Comparison of ENCODE assay signal across 18 cellular contexts in the genomic region with DNA sequence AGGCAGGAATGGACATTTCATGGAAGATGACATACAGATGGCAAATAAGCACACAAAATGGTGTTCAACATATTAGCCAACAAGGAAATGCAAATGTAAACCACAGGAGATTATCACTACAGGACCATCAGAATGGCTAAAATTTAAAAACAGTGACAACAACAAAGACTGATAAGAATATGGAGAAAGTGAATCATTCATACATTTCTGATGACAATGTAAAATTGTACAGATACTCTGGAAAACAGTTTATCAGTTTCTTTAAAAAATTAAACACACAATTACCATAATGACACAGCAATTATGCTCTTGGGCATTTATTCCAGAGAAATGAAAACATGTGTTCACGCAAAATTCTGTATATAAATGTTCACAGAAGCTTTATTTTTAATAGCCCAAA.
DNase-seq lines count a peak whose midpoint lies in the region; ATAC-seq and TF ChIP-seq lines count a peak whose summit lies in the region.
"Had no signal": no experiment of that assay in that cellular context is flagged by ENCODE, and none has a peak within 500 bp of the region (broad histone marks: within the 10 kb centered on the region; RNA-seq: fewer than 3 reads in every experiment).

No MANE protein-coding gene starts in this region.

- POLR2A ChIA-PET in SK-N-SH (lab: Yijun Ruan, JAX) = no interaction called here

- TF ChIP-seq RAD21 in SK-N-SH (IDR thresholded peaks at IDR 0.05; ENCODE audit: low read length) = no peak

- no peak overlapping the region for H2AK5ac ChIP-seq in mesenchymal stem cell (ENCODE audit: low read length, severe bottlenecking)

- H3K4me1 ChIP-seq in SK-N-SH (ENCODE audit: control insufficient read depth in 1 of 2, insufficient read depth in 2 of 2, low read depth in 1 of 2, low read length in 1 of 2) = no peaks in the 10 kb centered on the region; a peak in 1 of 4 replicates
- H3K4me1 ChIP-seq in mesenchymal stem cell (ENCODE audit: control insufficient read depth, insufficient read depth, low read depth, low read length) = no peaks in the 10 kb centered on the region
- H3K4me1 ChIP-seq: BLaER1 treated with 17β-estradiol and CSF1 and Interleukin-3, amounts not matched to agents 10 nM and 100 nM had no signal

- no peak for ATAC-seq in SK-N-SH treated with all-trans-retinoic acid at 6 μM for 48 hours
- no peak for ATAC-seq in HG03354 (IDR thresholded peaks at IDR 0.05; ENCODE audit: poor library complexity, severe bottlenecking, unreplicated experiment)
- ATAC-seq: HepG2 had no signal

- no peaks in the 10 kb centered on the region for H3F3A ChIP-seq in SK-N-SH (replicated peaks; ENCODE audit: insufficient read depth)

- 96% methylated on average over 1 of the region's 1 CpG for WGBS in SK-N-SH (ENCODE audit: low lambda C conversion rate)
- no CpG with 5 or more reads among the region's 1 CpG for WGBS in mesenchymal stem cell

- CTCF ChIA-PET in SK-N-SH (lab: Yijun Ruan, JAX) = no interaction called here

- H3K27me3 ChIP-seq in SK-N-SH (ENCODE audit: insufficient read depth) = no peaks in the 10 kb centered on the region
- H3K27me3 ChIP-seq in mesenchymal stem cell (ENCODE audit: control insufficient read depth in 1 of 2, insufficient read depth in 1 of 2, low read length in 2 of 2) = no peaks in the 10 kb centered on the region
- H3K27me3 ChIP-seq: BLaER1 treated with 17β-estradiol and CSF1 and Interleukin-3, amounts not matched to agents 10 nM and 100 nM had no signal

- no peak overlapping the region for H4K8ac ChIP-seq in mesenchymal stem cell (ENCODE audit: low read length)

- H3K36me3 ChIP-seq in SK-N-SH (replicated peaks in 1 of 2; ENCODE audit: control insufficient read depth in 1 of 2, insufficient read depth in 2 of 2, low read length in 1 of 2) (no peaks in the 10 kb centered on the region), mesenchymal stem cell (ENCODE audit: control insufficient read depth in 1 of 2, insufficient read depth in 2 of 2, low read depth in 1 of 2, low read length in 2 of 2) (no peaks in the 10 kb centered on the region)
- H3K36me3 ChIP-seq: BLaER1 treated with 17β-estradiol and CSF1 and Interleukin-3, amounts not matched to agents 10 nM and 100 nM had no signal

- peak in 1 of 2 experiments; percentile 6; a peak in 1 of 4 replicates for TF ChIP-seq EP300 in SK-N-SH (IDR thresholded peaks at IDR 0.05; ENCODE audit: borderline replicate concordance in 1 of 2, low read depth in 1 of 2, low read length in 1 of 2)

- no peak overlapping the region for H2BK5ac ChIP-seq in mesenchymal stem cell (ENCODE audit: low read depth, low read length, poor library complexity, severe bottlenecking)

- no peaks in the 10 kb centered on the region for H4K20me1 ChIP-seq in SK-N-SH (ENCODE audit: insufficient read depth)
- H4K20me1 ChIP-seq: BLaER1 treated with 17β-estradiol and CSF1 and Interleukin-3, amounts not matched to agents 10 nM and 100 nM had no signal

- no peak overlapping the region for H4K91ac ChIP-seq in mesenchymal stem cell (ENCODE audit: low read length)

- DNase-seq in SK-N-SH (peak; percentile 4), SK-N-DZ (ENCODE audit: low spot score) (peak; percentile 1), cardiac fibroblast (ENCODE audit: low read depth in 2 of 2) (peak; percentile 1 to 23), mesenchymal stem cell (peak; percentile 3), GM19240 (ENCODE audit: insufficient read length, low spot score) (no peak)
- DNase-seq in activated CD4-positive, alpha-beta T cell treated with anti-CD3 and anti-CD28 coated beads, Interleukin-2, amount 50 U/mL, for 1 hour = no peak
- DNase-seq: 8988T; ACHN; CD4-positive, CD25-positive, alpha-beta regulatory T cell; DMS153; DND-41; GDM1; HCEC 1CT; HFFc6 had no signal

- H2BK15ac ChIP-seq in mesenchymal stem cell (ENCODE audit: low read depth, poor library complexity, severe bottlenecking) = no peak overlapping the region

- H3K9me3 ChIP-seq in SK-N-SH = no peaks in the 10 kb centered on the region; the same call in 1 of the 2 replicates
- H3K9me3 ChIP-seq in mesenchymal stem cell (ENCODE audit: control insufficient read depth, low read length) = no peaks in the 10 kb centered on the region
- H3K9me3 ChIP-seq: BLaER1 treated with 17β-estradiol and CSF1 and Interleukin-3, amounts not matched to agents 10 nM and 100 nM had no signal

- H3K14ac ChIP-seq in mesenchymal stem cell (ENCODE audit: low read length in 2 of 2) = no peak overlapping the region

- H3K27ac ChIP-seq in SK-N-SH (ENCODE audit: low read depth in 2 of 2, low read length in 1 of 2) (peak overlapping the region in 1 of 2 experiments; percentile 34; a peak in 1 of 4 replicates), mesenchymal stem cell (ENCODE audit: low read length, poor library complexity, severe bottlenecking) (no peak overlapping the region)
- H3K27ac ChIP-seq: BLaER1 treated with 17β-estradiol and CSF1 and Interleukin-3, amounts not matched to agents 10 nM and 100 nM had no signal

- no peaks in the 10 kb centered on the region for H3K9me2 ChIP-seq in SK-N-SH

- H3K18ac ChIP-seq in mesenchymal stem cell (ENCODE audit: low read depth in 1 of 2, low read length in 2 of 2) = no peak overlapping the region

- H3K9ac ChIP-seq in SK-N-SH = no peak overlapping the region
- H3K9ac ChIP-seq in mesenchymal stem cell (ENCODE audit: low read length) = no peak overlapping the region
- H3K9ac ChIP-seq: BLaER1 treated with 17β-estradiol and CSF1 and Interleukin-3, amounts not matched to agents 10 nM and 100 nM had no signal

- no peak overlapping the region for H3K4me3 ChIP-seq in SK-N-SH (ENCODE audit: low read depth in 2 of 2, low read length in 1 of 2)
- H3K4me3 ChIP-seq in cardiac fibroblast (replicated peaks in 1 of 2; ENCODE audit: low read depth in 2 of 2, low read length in 2 of 2) = no peak overlapping the region
- H3K4me3 ChIP-seq in mesenchymal stem cell (ENCODE audit: insufficient read depth in 1 of 2, low read depth in 1 of 2, low read length in 2 of 2) = no peak overlapping the region
- H3K4me3 ChIP-seq: BLaER1 treated with 17β-estradiol and CSF1 and Interleukin-3, amounts not matched to agents 10 nM and 100 nM had no signal

- H3K79me2 ChIP-seq in SK-N-SH (ENCODE audit: insufficient read depth) = no peaks in the 10 kb centered on the region

- no peak overlapping the region for H2BK120ac ChIP-seq in mesenchymal stem cell (ENCODE audit: low read depth, low read length)

- TF ChIP-seq CTCF in SK-N-SH (IDR thresholded peaks at IDR 0.05) (no peak), cardiac fibroblast (IDR thresholded peaks at IDR 0.05; ENCODE audit: low read depth, low read length) (no peak)

- no peak overlapping the region for H2BK12ac ChIP-seq in mesenchymal stem cell (ENCODE audit: low read length in 2 of 2)

- no peak overlapping the region for H3K4ac ChIP-seq in mesenchymal stem cell (ENCODE audit: low read depth in 1 of 2, low read length in 2 of 2)

- no peak overlapping the region for H2AFZ ChIP-seq in SK-N-SH (ENCODE audit: low read depth)
- no peak overlapping the region for H2AFZ ChIP-seq in mesenchymal stem cell (ENCODE audit: low read depth, low read length)

- no peaks in the 10 kb centered on the region for H3K79me1 ChIP-seq in mesenchymal stem cell (replicated peaks; ENCODE audit: low read length, poor library complexity, severe bottlenecking)

- no peak overlapping the region for H3K4me2 ChIP-seq in SK-N-SH
- H3K4me2 ChIP-seq in mesenchymal stem cell (ENCODE audit: low read length, poor library complexity, severe bottlenecking) = no peak overlapping the region
- H3K4me2 ChIP-seq: BLaER1 treated with 17β-estradiol and CSF1 and Interleukin-3, amounts not matched to agents 10 nM and 100 nM had no signal

- H3K23ac ChIP-seq in mesenchymal stem cell (ENCODE audit: low read length in 2 of 2) = no peak overlapping the region

TF ChIP-seq in SK-N-SH, 30 proteins besides CTCF, POLR2A, EP300 and RAD21:
- TF ChIP-seq RCOR1 (IDR thresholded peaks at IDR 0.05; ENCODE audit: low read length) = no peak
- TF ChIP-seq GATA2 (CRISPR knock-in tag; IDR thresholded peaks at IDR 0.05) = peak; percentile 42; the same call in 1 of the 2 replicates

TF ChIP-seq in SK-N-SH treated with all-trans-retinoic acid at 6 μM for 48 hours, 23 proteins besides CTCF, POLR2A, EP300 and RAD21 (continues in another document):
- TF ChIP-seq OSR1 (CRISPR knock-in tag; IDR thresholded peaks at IDR 0.05) (no peak), RARB (CRISPR knock-in tag; IDR thresholded peaks at IDR 0.05) (no peak), ESRRG (CRISPR knock-in tag; IDR thresholded peaks at IDR 0.05) (no peak), TCF4 (CRISPR knock-in tag; IDR thresholded peaks at IDR 0.05; ENCODE audit: borderline replicate concordance) (no peak), CSDC2 (CRISPR knock-in tag; IDR thresholded peaks at IDR 0.05) (no peak), ZC3H10 (CRISPR knock-in tag; IDR thresholded peaks at IDR 0.05) (no peak), GLIS3 (CRISPR knock-in tag; IDR thresholded peaks at IDR 0.05) (no peak), ZFP30 (CRISPR knock-in tag; IDR thresholded peaks at IDR 0.05) (no peak), ZNF70 (CRISPR knock-in tag; IDR thresholded peaks at IDR 0.05) (no peak)
- TF ChIP-seq, protein P1, sequence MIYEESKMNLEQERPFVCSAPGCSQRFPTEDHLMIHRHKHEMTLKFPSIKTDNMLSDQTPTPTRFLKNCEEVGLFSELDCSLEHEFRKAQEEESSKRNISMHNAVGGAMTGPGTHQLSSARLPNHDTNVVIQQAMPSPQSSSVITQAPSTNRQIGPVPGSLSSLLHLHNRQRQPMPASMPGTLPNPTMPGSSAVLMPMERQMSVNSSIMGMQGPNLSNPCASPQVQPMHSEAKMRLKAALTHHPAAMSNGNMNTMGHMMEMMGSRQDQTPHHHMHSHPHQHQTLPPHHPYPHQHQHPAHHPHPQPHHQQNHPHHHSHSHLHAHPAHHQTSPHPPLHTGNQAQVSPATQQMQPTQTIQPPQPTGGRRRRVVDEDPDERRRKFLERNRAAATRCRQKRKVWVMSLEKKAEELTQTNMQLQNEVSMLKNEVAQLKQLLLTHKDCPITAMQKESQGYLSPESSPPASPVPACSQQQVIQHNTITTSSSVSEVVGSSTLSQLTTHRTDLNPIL (CRISPR knock-in tag; IDR thresholded peaks at IDR 0.05; ENCODE audit: low read depth) = no peak
- TF ChIP-seq, protein P2, sequence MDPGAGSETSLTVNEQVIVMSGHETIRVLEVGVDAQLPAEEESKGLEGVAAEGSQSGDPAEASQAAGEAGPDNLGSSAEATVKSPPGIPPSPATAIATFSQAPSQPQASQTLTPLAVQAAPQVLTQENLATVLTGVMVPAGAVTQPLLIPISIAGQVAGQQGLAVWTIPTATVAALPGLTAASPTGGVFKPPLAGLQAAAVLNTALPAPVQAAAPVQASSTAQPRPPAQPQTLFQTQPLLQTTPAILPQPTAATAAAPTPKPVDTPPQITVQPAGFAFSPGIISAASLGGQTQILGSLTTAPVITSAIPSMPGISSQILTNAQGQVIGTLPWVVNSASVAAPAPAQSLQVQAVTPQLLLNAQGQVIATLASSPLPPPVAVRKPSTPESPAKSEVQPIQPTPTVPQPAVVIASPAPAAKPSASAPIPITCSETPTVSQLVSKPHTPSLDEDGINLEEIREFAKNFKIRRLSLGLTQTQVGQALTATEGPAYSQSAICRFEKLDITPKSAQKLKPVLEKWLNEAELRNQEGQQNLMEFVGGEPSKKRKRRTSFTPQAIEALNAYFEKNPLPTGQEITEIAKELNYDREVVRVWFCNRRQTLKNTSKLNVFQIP (CRISPR knock-in tag; IDR thresholded peaks at IDR 0.05; ENCODE audit: borderline replicate concordance, low read depth) = no peak

Comparison
In these comparisons a context has a peak if more than half of its experiments do, and no peak if none do; other contexts are left out.
1. DNase-seq: peak in SK-N-SH (single experiment), SK-N-DZ (single experiment), cardiac fibroblast (2 of 2) and mesenchymal stem cell (single experiment); none in activated CD4-positive, alpha-beta T cell treated with anti-CD3 and anti-CD28 coated beads, Interleukin-2, amount 50 U/mL, for 1 hour (single experiment) and GM19240 (single experiment).